8 cellular contexts compared by ENCODE assay signal in the genomic region with DNA sequence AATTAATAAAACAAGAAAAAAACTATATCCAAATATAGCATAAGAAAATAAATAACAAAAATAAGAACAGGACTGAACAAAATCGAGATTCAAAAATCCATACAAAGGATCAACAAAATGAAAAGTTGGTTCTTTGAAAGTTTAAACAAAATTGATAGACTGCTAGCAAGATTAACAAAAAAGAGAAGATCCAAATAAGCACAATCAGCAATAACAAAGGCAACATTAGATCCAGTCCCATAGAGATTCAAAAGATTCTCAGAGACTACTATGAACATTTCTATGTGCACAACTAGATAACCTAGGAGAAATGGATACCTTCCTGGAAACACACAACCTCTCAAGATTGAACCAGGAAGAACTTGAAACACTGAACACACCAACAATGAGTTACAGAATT.
"Had no signal": no experiment of that assay in that cellular context is flagged by ENCODE, and none has a peak within 500 bp of the region (broad histone marks: within the 10 kb centered on the region; RNA-seq: fewer than 3 reads in every experiment).

No MANE protein-coding gene starts in this region.

- FAIRE-seq: G401.6, GM12878, GM12891, GM12892, GM18507, GM19239 had no signal

- ATAC-seq: GM12878 had no signal

- H3K4me3 ChIP-seq: GM12878 had no signal

- DNase-seq: GDM1, GF-D8 had no signal
